15 cellular contexts compared by ENCODE assay signal in genomic region chr6:21856096-21856825, GRCh38.
DNase-seq lines count a peak whose midpoint lies in the region; ATAC-seq and TF ChIP-seq lines count a peak whose summit lies in the region.
"Had no signal": no experiment of that assay in that cellular context is flagged by ENCODE, and none has a peak within 500 bp of the region (broad histone marks: within the 10 kb centered on the region; RNA-seq: fewer than 3 reads in every experiment).

No MANE protein-coding gene starts in this region.

- H3K27me3 Mint-ChIP-seq in MCF 10A (ENCODE audit: insufficient read depth, unreplicated experiment): no peaks in the 10 kb centered on the region
- no peaks in the 10 kb centered on the region for H3K27me3 Mint-ChIP-seq in activated T-helper 2 cell treated with anti-CD3 and anti-CD28 coated beads, Interferon-gamma antibody, Interleukin-2, Interleukin-4, amounts not matched to agents 10 μg/mL and 5 μg/mL and 100 μg/mL, durations not matched to agents 14 hours and 24 hours and 36 hours (ENCODE audit: low read depth)
- no peaks in the 10 kb centered on the region for H3K27me3 Mint-ChIP-seq in type B pancreatic cell
- H3K27me3 Mint-ChIP-seq: B cell; stimulated activated naive B cell treated with anti-CD40 and anti-IgM and Interleukin-4, amounts not matched to agents 10 μg/mL and 1 μg/mL and 100 μg/mL, for 72 hours had no signal

- CTCF ChIA-PET in MCF 10A (lab: Yijun Ruan, JAX): interaction anchor here (0.5 to 0.6 kb wide), 6 partner anchors 34 to 261 kb away, joined by 3 to 6 read pairs (median 3); no protein-coding TSS in a partner anchor

- H3K4me2 ChIP-seq in fibroblast of lung (ENCODE audit: extremely low read depth, insufficient read depth, low read length): no peak overlapping the region

- H3K4me1 Mint-ChIP-seq in MCF 10A (ENCODE audit: insufficient read depth, unreplicated experiment): peaks cover 13% of the 10 kb centered on the region
- H3K4me1 Mint-ChIP-seq in activated T-helper 2 cell treated with anti-CD3 and anti-CD28 coated beads, Interferon-gamma antibody, Interleukin-2, Interleukin-4, amounts not matched to agents 10 μg/mL and 5 μg/mL and 100 μg/mL, durations not matched to agents 14 hours and 24 hours and 36 hours (ENCODE audit: low read depth): peaks cover 11% of the 10 kb centered on the region
- peaks cover 11% of the 10 kb centered on the region for H3K4me1 Mint-ChIP-seq in type B pancreatic cell (ENCODE audit: unreplicated experiment)
- H3K4me1 Mint-ChIP-seq: B cell had no signal

- H3K9ac ChIP-seq in fibroblast of lung (ENCODE audit: insufficient read depth, low read length): no peak overlapping the region

- no TSS peak for BruUV-seq in MCF 10A (replicated peaks; lab: Mats Ljungman, UMichigan)

- 40 to 57% (median 42%) methylated on average over 5 of the region's 5 CpGs for WGBS in spleen, 5 donors

- H3K4me3 Mint-ChIP-seq in MCF 10A (ENCODE audit: unreplicated experiment): peak overlapping the region; percentile 50
- no peak overlapping the region for H3K4me3 Mint-ChIP-seq in activated T-helper 2 cell treated with anti-CD3 and anti-CD28 coated beads, Interferon-gamma antibody, Interleukin-2, Interleukin-4, amounts not matched to agents 10 μg/mL and 5 μg/mL and 100 μg/mL, durations not matched to agents 14 hours and 24 hours and 36 hours (ENCODE audit: low read depth)
- no peak overlapping the region for H3K4me3 Mint-ChIP-seq in type B pancreatic cell
- H3K4me3 Mint-ChIP-seq: B cell; stimulated activated naive B cell treated with anti-CD40 and anti-IgM and Interleukin-4, amounts not matched to agents 10 μg/mL and 1 μg/mL and 100 μg/mL, for 72 hours had no signal

- H3K9me3 Mint-ChIP-seq in MCF 10A (ENCODE audit: unreplicated experiment): no peaks in the 10 kb centered on the region
- no peaks in the 10 kb centered on the region for H3K9me3 Mint-ChIP-seq in activated T-helper 2 cell treated with anti-CD3 and anti-CD28 coated beads, Interferon-gamma antibody, Interleukin-2, Interleukin-4, amounts not matched to agents 10 μg/mL and 5 μg/mL and 100 μg/mL, durations not matched to agents 14 hours and 24 hours and 36 hours
- peaks cover 8% of the 10 kb centered on the region for H3K9me3 Mint-ChIP-seq in type B pancreatic cell
- H3K9me3 Mint-ChIP-seq: stimulated activated naive B cell treated with anti-CD40 and anti-IgM and Interleukin-4, amounts not matched to agents 10 μg/mL and 1 μg/mL and 100 μg/mL, for 72 hours had no signal

- TF ChIP-seq POLR2A in breast epithelium (IDR thresholded peaks at IDR 0.05) (no peak), spleen (IDR thresholded peaks at IDR 0.05) (no peak)

- peak; percentile 81 for DNase-seq in MCF 10A (ENCODE audit: unreplicated experiment)
- DNase-seq in breast epithelium (ENCODE audit: low spot score in 2 of 2): no peak
- DNase-seq in RWPE2 (ENCODE audit: low spot score): peak; percentile 74
- peak; percentile 79 to 96 for DNase-seq in fibroblast of lung (ENCODE audit: low read depth in 2 of 2)
- DNase-seq in spleen: no peak
- no peak for DNase-seq in activated T-helper 2 cell treated with anti-CD3 and anti-CD28 coated beads, Interferon-gamma antibody, Interleukin-2, Interleukin-4, amounts not matched to agents 10 μg/mL and 5 μg/mL and 100 μg/mL, durations not matched to agents 14 hours and 24 hours and 36 hours (ENCODE audit: low spot score)
- no peak for DNase-seq in type B pancreatic cell (ENCODE audit: extremely low spot score, unreplicated experiment)
- DNase-seq in central memory CD4-positive, alpha-beta T cell: no peak
- DNase-seq: colonic mucosa; left cardiac atrium; NCI-H1694; RPMI8226; small intestine; stimulated activated naive B cell treated with anti-CD40 and anti-IgM and Interleukin-4, amounts not matched to agents 10 μg/mL and 1 μg/mL and 100 μg/mL, for 72 hours had no signal

- H3K36me3 ChIP-seq in breast epithelium (no peaks in the 10 kb centered on the region), RWPE2 (ENCODE audit: low read depth) (no peaks in the 10 kb centered on the region), fibroblast of lung (ENCODE audit: control insufficient read depth, insufficient read depth, low read length) (no peaks in the 10 kb centered on the region), spleen (no peaks in the 10 kb centered on the region)
- H3K36me3 ChIP-seq: colonic mucosa had no signal

- ATAC-seq in RWPE2 (ENCODE audit: low read depth): peak; percentile 98
- ATAC-seq: stimulated activated naive B cell treated with anti-CD40 and anti-IgM and Interleukin-4, amounts not matched to agents 10 μg/mL and 1 μg/mL and 100 μg/mL, for 72 hours had no signal

- intact Hi-C loops in MCF 10A (cut with micrococcal nuclease) (loop anchor here (1.0 to 5.0 kb wide), 3 partner anchors 29 to 259 kb away; no protein-coding TSS in a partner anchor), breast epithelium (cut with DNase I; ENCODE audit: low total_unique reads) (no loop called here), spleen (cut with DNase I; ENCODE audit: low total_unique reads) (no loop called here)
- intact Hi-C loops in activated T-helper 2 cell treated with anti-CD3 and anti-CD28 coated beads, Interferon-gamma antibody, Interleukin-2, Interleukin-4, amounts not matched to agents 10 μg/mL and 5 μg/mL and 100 μg/mL, durations not matched to agents 14 hours and 24 hours and 36 hours (cut with micrococcal nuclease): no loop called here

- H3K27ac Mint-ChIP-seq in MCF 10A (ENCODE audit: low read depth, unreplicated experiment) (peak overlapping the region; percentile 90), type B pancreatic cell (no peak overlapping the region)
- no peak overlapping the region for H3K27ac Mint-ChIP-seq in activated T-helper 2 cell treated with anti-CD3 and anti-CD28 coated beads, Interferon-gamma antibody, Interleukin-2, Interleukin-4, amounts not matched to agents 10 μg/mL and 5 μg/mL and 100 μg/mL, durations not matched to agents 14 hours and 24 hours and 36 hours
- H3K27ac Mint-ChIP-seq: B cell; stimulated activated naive B cell treated with anti-CD40 and anti-IgM and Interleukin-4, amounts not matched to agents 10 μg/mL and 1 μg/mL and 100 μg/mL, for 72 hours had no signal

- H3K27me3 ChIP-seq in breast epithelium (no peaks in the 10 kb centered on the region), RWPE2 (ENCODE audit: insufficient read depth, poor library complexity, severe bottlenecking) (no peaks in the 10 kb centered on the region), fibroblast of lung (ENCODE audit: control insufficient read depth, insufficient read depth, low read length) (no peaks in the 10 kb centered on the region), spleen (replicated peaks in 1 of 7) (no peaks in the 10 kb centered on the region)
- H3K27me3 ChIP-seq: colonic mucosa had no signal

- no peaks in the 10 kb centered on the region for H3K79me2 ChIP-seq in fibroblast of lung (ENCODE audit: control insufficient read depth, insufficient read depth, low read length)

- no peaks in the 10 kb centered on the region for H4K20me1 ChIP-seq in fibroblast of lung (ENCODE audit: control insufficient read depth, extremely low read depth, insufficient read depth, low read length)

- H3K4me1 ChIP-seq in breast epithelium (no peaks in the 10 kb centered on the region), RWPE2 (ENCODE audit: insufficient read depth, poor library complexity, severe bottlenecking) (peaks cover 18% of the 10 kb centered on the region), fibroblast of lung (ENCODE audit: control insufficient read depth, extremely low read depth, insufficient read depth, low read length) (no peaks in the 10 kb centered on the region), spleen (no peaks in the 10 kb centered on the region)
- H3K4me1 ChIP-seq: colonic mucosa had no signal

- TF ChIP-seq CTCF in MCF 10A (IDR thresholded peaks at IDR 0.05; ENCODE audit: unreplicated experiment) (no peak), breast epithelium (IDR thresholded peaks at IDR 0.05) (no peak), RWPE2 (IDR thresholded peaks at IDR 0.05; ENCODE audit: poor library complexity, severe bottlenecking) (no peak), fibroblast of lung (conservative IDR thresholded peaks at IDR 0.05 in 1 of 2, IDR thresholded peaks at IDR 0.05 in 1 of 2; ENCODE audit: low read depth in 1 of 2, low read length in 2 of 2) (no peak), spleen (IDR thresholded peaks at IDR 0.05 in 8 of 11, conservative IDR thresholded peaks at IDR 0.05 in 3 of 11) (no peak), type B pancreatic cell (conservative IDR thresholded peaks at IDR 0.05) (no peak)

- H3K36me3 Mint-ChIP-seq in MCF 10A (ENCODE audit: insufficient read depth, unreplicated experiment) (no peaks in the 10 kb centered on the region), type B pancreatic cell (peaks cover 42% of the 10 kb centered on the region)
- H3K36me3 Mint-ChIP-seq in activated T-helper 2 cell treated with anti-CD3 and anti-CD28 coated beads, Interferon-gamma antibody, Interleukin-2, Interleukin-4, amounts not matched to agents 10 μg/mL and 5 μg/mL and 100 μg/mL, durations not matched to agents 14 hours and 24 hours and 36 hours (ENCODE audit: low read depth): peaks cover 3% of the 10 kb centered on the region
- H3K36me3 Mint-ChIP-seq: stimulated activated naive B cell treated with anti-CD40 and anti-IgM and Interleukin-4, amounts not matched to agents 10 μg/mL and 1 μg/mL and 100 μg/mL, for 72 hours had no signal

- no peak overlapping the region for H2AFZ ChIP-seq in fibroblast of lung (ENCODE audit: low read length)

- H3K4me3 ChIP-seq in breast epithelium (no peak overlapping the region), RWPE2 (ENCODE audit: severe bottlenecking) (no peak overlapping the region), fibroblast of lung (replicated peaks in 1 of 4; ENCODE audit: control extremely low read depth in 1 of 4, insufficient read depth in 1 of 4, low read depth in 3 of 4, low read length in 4 of 4) (peak overlapping the region in 1 of 4 experiments; percentile 3), spleen (peak overlapping the region in 1 of 8 donors; percentile 27)
- H3K4me3 ChIP-seq: colonic mucosa had no signal

- no peak overlapping the region for H3K27ac ChIP-seq in breast epithelium
- peak overlapping the region; percentile 93 for H3K27ac ChIP-seq in RWPE2 (ENCODE audit: poor library complexity, severe bottlenecking)
- peak overlapping the region; percentile 18 for H3K27ac ChIP-seq in fibroblast of lung (ENCODE audit: insufficient read depth, low read length)
- peak overlapping the region in 7 of 8 donors; percentile 11 to 89 (median 78) for H3K27ac ChIP-seq in spleen
- H3K27ac ChIP-seq: colonic mucosa had no signal

- H3K9me3 ChIP-seq in breast epithelium: no peaks in the 10 kb centered on the region
- H3K9me3 ChIP-seq in RWPE2 (ENCODE audit: severe bottlenecking): no peaks in the 10 kb centered on the region
- no peaks in the 10 kb centered on the region for H3K9me3 ChIP-seq in fibroblast of lung (ENCODE audit: control insufficient read depth, insufficient read depth, low read depth, low read length)
- no peaks in the 10 kb centered on the region for H3K9me3 ChIP-seq in spleen
- H3K9me3 ChIP-seq: colonic mucosa had no signal

- POLR2A ChIA-PET in MCF 10A (lab: Yijun Ruan, JAX): interaction anchor here (0.9 to 2.0 kb wide), 7 partner anchors 10 to 262 kb away, joined by 3 to 15 read pairs (median 4); partner anchors contain the start of gene SOX4

Comparison
In these comparisons a context has a peak if more than half of its experiments do, and no peak if none do; other contexts are left out.
1. DNase-seq: peak in MCF 10A (single experiment), RWPE2 (single experiment) and fibroblast of lung (2 of 2); none in breast epithelium (0 of 2), spleen (single experiment), activated T-helper 2 cell treated with anti-CD3 and anti-CD28 coated beads, Interferon-gamma antibody, Interleukin-2, Interleukin-4, amounts not matched to agents 10 μg/mL and 5 μg/mL and 100 μg/mL, durations not matched to agents 14 hours and 24 hours and 36 hours (single experiment), type B pancreatic cell (single experiment) and central memory CD4-positive, alpha-beta T cell (single experiment).
2. H3K27ac ChIP-seq: peak in RWPE2 (single experiment), fibroblast of lung (single experiment) and spleen (7 of 8); none in breast epithelium (0 of 2).